In genomic region chr1:2256430-2257244, GRCh38 we compare ENCODE assay signal across 9 cellular contexts. TPM values are rescaled to one million over a fixed set of nuclear protein-coding genes. Genes with fewer than 3 reads are reported as not detected.
A peak's percentile ranks its signal among the peaks of the same experiment; 100 is the strongest.
DNase-seq lines count a peak whose midpoint lies in the region; ATAC-seq and TF ChIP-seq lines count a peak whose summit lies in the region.
"Had no signal": no experiment of that assay in that cellular context is flagged by ENCODE, and none has a peak within 500 bp of the region (broad histone marks: within the 10 kb centered on the region; RNA-seq: fewer than 3 reads in every experiment).

No MANE protein-coding gene starts in this region.

- no peaks in the 10 kb centered on the region for H3K27me3 Mint-ChIP-seq in activated naive CD8-positive, alpha-beta T cell
- H3K27me3 Mint-ChIP-seq in activated naive CD8-positive, alpha-beta T cell treated with anti-CD3 and anti-CD28 coated beads for 36 hours: no peaks in the 10 kb centered on the region
- no peaks in the 10 kb centered on the region for H3K27me3 Mint-ChIP-seq in mesothelial cell of epicardium (ENCODE audit: low read depth)

- dilution Hi-C loops in mammary epithelial cell (cut with HindIII; ENCODE audit: low sequenced_read_pairs): no loop called here

- in situ Hi-C loops in mammary epithelial cell (cut with MboI; ENCODE audit: low sequenced_read_pairs in 2 of 2): no loop called here

- H3K79me2 ChIP-seq in mammary epithelial cell (ENCODE audit: insufficient read depth, low read length): peaks cover 99% of the 10 kb centered on the region

- H3K4me3 ChIP-seq in mammary epithelial cell (replicated peaks in 1 of 3; ENCODE audit: insufficient read depth in 1 of 3, low read depth in 2 of 3, low read length in 3 of 3): peak overlapping the region in 1 of 3 experiments; percentile 11
- H3K4me3 ChIP-seq in upper lobe of right lung: no peak overlapping the region

- no peak for ATAC-seq in upper lobe of right lung
- ATAC-seq in HG02571 (IDR thresholded peaks at IDR 0.05; ENCODE audit: unreplicated experiment): no peak
- ATAC-seq in HG03342 (IDR thresholded peaks at IDR 0.05; ENCODE audit: unreplicated experiment): no peak

- no peak for DNase-seq in activated naive CD8-positive, alpha-beta T cell treated with anti-CD3 and anti-CD28 coated beads for 36 hours
- DNase-seq in mammary epithelial cell: no peak
- DNase-seq in mesothelial cell of epicardium (ENCODE audit: low spot score in 2 of 2, unreplicated experiment in 2 of 2): no peak
- no peak for DNase-seq in upper lobe of right lung
- DNase-seq in mucosa of gallbladder (ENCODE audit: low spot score): no peak
- DNase-seq: NCI-H1105 treated with DMSO at 0.1 percent for 48 hours had no signal

- H3K27ac ChIP-seq in mammary epithelial cell (ENCODE audit: insufficient read depth, low read depth, low read length): peak overlapping the region; percentile 60
- peak overlapping the region; percentile 82 for H3K27ac ChIP-seq in upper lobe of right lung

- H3K27ac Mint-ChIP-seq in activated naive CD8-positive, alpha-beta T cell: no peak overlapping the region
- no peak overlapping the region for H3K27ac Mint-ChIP-seq in activated naive CD8-positive, alpha-beta T cell treated with anti-CD3 and anti-CD28 coated beads for 36 hours
- H3K27ac Mint-ChIP-seq in mesothelial cell of epicardium: peak overlapping the region; percentile 89

- H3K4me1 Mint-ChIP-seq in activated naive CD8-positive, alpha-beta T cell (ENCODE audit: low read depth): peaks cover 61% of the 10 kb centered on the region
- peaks cover 51% of the 10 kb centered on the region for H3K4me1 Mint-ChIP-seq in activated naive CD8-positive, alpha-beta T cell treated with anti-CD3 and anti-CD28 coated beads for 36 hours
- H3K4me1 Mint-ChIP-seq in mesothelial cell of epicardium: peaks cover 31% of the 10 kb centered on the region

- peak overlapping the region; percentile 25 for H3K4me3 Mint-ChIP-seq in activated naive CD8-positive, alpha-beta T cell
- no peak overlapping the region for H3K4me3 Mint-ChIP-seq in activated naive CD8-positive, alpha-beta T cell treated with anti-CD3 and anti-CD28 coated beads for 36 hours
- no peak overlapping the region for H3K4me3 Mint-ChIP-seq in mesothelial cell of epicardium

- no TSS peak for BruUV-seq in mammary epithelial cell (replicated peaks; lab: Mats Ljungman, UMichigan)

- peaks cover 15% of the 10 kb centered on the region for H3K4me1 ChIP-seq in mammary epithelial cell (ENCODE audit: insufficient read depth, low read length)
- peaks cover 77% of the 10 kb centered on the region for H3K4me1 ChIP-seq in upper lobe of right lung

- H3K27me3 ChIP-seq in mammary epithelial cell (ENCODE audit: insufficient read depth, low read length) (no peaks in the 10 kb centered on the region), upper lobe of right lung (no peaks in the 10 kb centered on the region)

- no peak overlapping the region for H3K9ac ChIP-seq in mammary epithelial cell (ENCODE audit: insufficient read depth, low read length)

- H3K9me3 ChIP-seq in mammary epithelial cell (replicated peaks; ENCODE audit: insufficient read depth, low read length) (peaks cover 17% of the 10 kb centered on the region), upper lobe of right lung (no peaks in the 10 kb centered on the region)

- no peak overlapping the region for H2AFZ ChIP-seq in mammary epithelial cell (ENCODE audit: low read depth, low read length)

- H3K36me3 ChIP-seq in mammary epithelial cell (ENCODE audit: insufficient read depth, low read length) (peaks cover 2% of the 10 kb centered on the region), upper lobe of right lung (no peaks in the 10 kb centered on the region)

- H3K36me3 Mint-ChIP-seq in activated naive CD8-positive, alpha-beta T cell: peaks cover 4% of the 10 kb centered on the region
- H3K36me3 Mint-ChIP-seq in activated naive CD8-positive, alpha-beta T cell treated with anti-CD3 and anti-CD28 coated beads for 36 hours: peaks cover 28% of the 10 kb centered on the region
- peaks cover 8% of the 10 kb centered on the region for H3K36me3 Mint-ChIP-seq in mesothelial cell of epicardium

- intact Hi-C loops in mammary epithelial cell (cut with micrococcal nuclease): no loop called here
- intact Hi-C loops in upper lobe of right lung (cut with DNase I): no loop called here

- 73% methylated on average over 21 of the region's 22 CpGs for WGBS in mammary epithelial cell (ENCODE audit: low coverage, missing lambda C conversion rate)

- no peak for TF ChIP-seq CTCF in mammary epithelial cell (conservative IDR thresholded peaks at IDR 0.05 in 1 of 2, IDR thresholded peaks at IDR 0.05 in 1 of 2; ENCODE audit: extremely low read depth in 1 of 2, insufficient read depth in 1 of 2, low read depth in 1 of 2, low read length in 2 of 2)
- no peak for TF ChIP-seq CTCF in mesothelial cell of epicardium (IDR thresholded peaks at IDR 0.05; ENCODE audit: unreplicated experiment)
- no peak for TF ChIP-seq CTCF in upper lobe of right lung (IDR thresholded peaks at IDR 0.05)

- CTCF ChIA-PET in mammary epithelial cell (lab: Charles Lee; ENCODE audit: low non-redundant PET): no interaction called here

- peaks cover 3% of the 10 kb centered on the region for H4K20me1 ChIP-seq in mammary epithelial cell (ENCODE audit: insufficient read depth, low read length)

- H3K9me3 Mint-ChIP-seq in activated naive CD8-positive, alpha-beta T cell (ENCODE audit: low read depth): no peaks in the 10 kb centered on the region
- H3K9me3 Mint-ChIP-seq in activated naive CD8-positive, alpha-beta T cell treated with anti-CD3 and anti-CD28 coated beads for 36 hours: peaks cover 7% of the 10 kb centered on the region
- no peaks in the 10 kb centered on the region for H3K9me3 Mint-ChIP-seq in mesothelial cell of epicardium

- H3K4me2 ChIP-seq in mammary epithelial cell (ENCODE audit: insufficient read depth, low read depth, low read length): peak overlapping the region; percentile 70

RNA-seq across cellular contexts. Expression of gene SKI, which starts 28.5 kb away (rescaled TPM):
- total RNA-seq in activated naive CD8-positive, alpha-beta T cell treated with anti-CD3 and anti-CD28 coated beads for 36 hours: 10 to 100 TPM; 25.4 to 27.3 TPM
- 10 to 100 TPM; 27.2 to 47.8 TPM for total RNA-seq in mammary epithelial cell
- polyA plus RNA-seq in mammary epithelial cell: 10.5 TPM
- polyA minus RNA-seq in mammary epithelial cell: 34.8 TPM
- total RNA-seq in mesothelial cell of epicardium: 105 to 110 TPM (median 105 TPM) in 3 replicates
- 89.6 TPM for total RNA-seq in upper lobe of right lung
- 78.9 TPM for total RNA-seq in mucosa of gallbladder
